10 cellular contexts compared by ENCODE assay signal in the genomic region with DNA sequence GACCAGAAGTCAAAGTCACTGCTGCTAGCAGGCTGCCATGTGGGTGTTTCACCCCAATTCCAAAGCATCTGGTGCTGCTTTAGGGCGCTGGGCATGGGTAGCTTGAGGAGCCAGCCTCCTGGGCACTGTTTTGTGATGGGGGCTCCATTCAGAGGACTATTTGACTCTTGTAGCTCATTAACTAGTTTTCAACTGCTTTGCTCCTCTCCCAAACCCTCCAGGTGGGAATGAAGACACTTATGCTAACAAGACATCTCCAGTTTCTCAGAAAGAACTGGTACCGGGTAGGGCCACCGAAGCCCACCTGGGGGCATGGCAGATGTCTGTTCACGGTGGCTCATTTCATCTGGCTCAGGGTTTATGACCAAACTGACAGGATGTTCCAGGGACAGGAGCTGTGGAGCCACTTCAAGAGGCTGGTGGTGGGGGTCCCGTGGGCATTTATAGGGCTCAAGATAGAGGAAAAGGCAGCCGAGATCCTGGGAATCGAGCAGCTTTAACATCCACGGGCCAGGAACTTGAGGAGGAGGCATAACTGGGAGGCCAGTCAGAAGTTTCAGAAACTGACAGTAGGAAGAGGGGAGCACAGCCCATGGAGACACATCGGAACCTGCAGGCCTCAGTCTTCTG. TPM values are rescaled to one million over a fixed set of nuclear protein-coding genes. Genes with fewer than 3 reads are reported as not detected.
DNase-seq lines count a peak whose midpoint lies in the region; ATAC-seq and TF ChIP-seq lines count a peak whose summit lies in the region.
"Had no signal": no experiment of that assay in that cellular context is flagged by ENCODE, and none has a peak within 500 bp of the region (broad histone marks: within the 10 kb centered on the region; RNA-seq: fewer than 3 reads in every experiment).

No MANE protein-coding gene starts in this region.

- no peak overlapping the region for H2AFZ ChIP-seq in trophoblast cell (ENCODE audit: insufficient read depth, low read length, poor library complexity)

- ATAC-seq in heart left ventricle: no peak
- no peak for ATAC-seq in Right ventricle myocardium inferior

- H3K4me1 Mint-ChIP-seq in glutamatergic neuron (ENCODE audit: low read depth, unreplicated experiment) (peaks cover 3% of the 10 kb centered on the region), endothelial cell (ENCODE audit: unreplicated experiment) (peaks cover 2% of the 10 kb centered on the region)

- no peak overlapping the region for H3K9ac ChIP-seq in trophoblast cell (ENCODE audit: low read length)

- H3K4me3 ChIP-seq in heart left ventricle (no peak overlapping the region), trophoblast cell (ENCODE audit: low read depth, low read length) (no peak overlapping the region)

- peaks cover 53% of the 10 kb centered on the region for H3K79me1 ChIP-seq in trophoblast cell (ENCODE audit: low read length)

- peak overlapping the region; percentile 42 for H2AK5ac ChIP-seq in trophoblast cell (ENCODE audit: low read length)

- H3K27me3 ChIP-seq in heart left ventricle (no peaks in the 10 kb centered on the region), trophoblast cell (ENCODE audit: insufficient read depth, low read length) (no peaks in the 10 kb centered on the region)

- H3K9me3 Mint-ChIP-seq in glutamatergic neuron (ENCODE audit: unreplicated experiment) (no peaks in the 10 kb centered on the region), endothelial cell (ENCODE audit: unreplicated experiment) (no peaks in the 10 kb centered on the region)

- peak overlapping the region; percentile 94 for H2BK5ac ChIP-seq in trophoblast cell (ENCODE audit: low read depth, low read length, poor library complexity)

- peak in 1 of 5 donors; percentile 12 for DNase-seq in heart left ventricle
- no peak for DNase-seq in Right ventricle myocardium inferior (ENCODE audit: missing footprints)
- DNase-seq in glutamatergic neuron: peak; percentile 4
- DNase-seq in trophoblast cell: no peak
- no peak for DNase-seq in endothelial cell (ENCODE audit: low spot score)
- no peak for DNase-seq in NCI-H510A (lab: John Stamatoyannopoulos, UW)
- no peak for DNase-seq in NCI-H345 treated with DMSO at 0.1 percent for 48 hours (lab: John Stamatoyannopoulos, UW; ENCODE audit: unreplicated experiment)
- no peak for DNase-seq in NCI-H526 (lab: John Stamatoyannopoulos, UW)
- DNase-seq: NCI-H1105, SW 1271 had no signal

- WGBS in heart left ventricle, 4 donors: 79 to 88% (median 81%) methylated on average over 9 of the region's 9 CpGs
- no CpG with 5 or more reads among the region's 9 CpGs for WGBS in trophoblast cell (ENCODE audit: extremely low coverage, insufficient coverage, insufficient read length)

- no peaks in the 10 kb centered on the region for H3K27me3 Mint-ChIP-seq in glutamatergic neuron (ENCODE audit: unreplicated experiment)
- peaks cover 14% of the 10 kb centered on the region for H3K27me3 Mint-ChIP-seq in endothelial cell (ENCODE audit: unreplicated experiment)

- no peak overlapping the region for H3K27ac Mint-ChIP-seq in glutamatergic neuron (ENCODE audit: unreplicated experiment)
- no peak overlapping the region for H3K27ac Mint-ChIP-seq in endothelial cell (ENCODE audit: unreplicated experiment)

- no peak for TF ChIP-seq CTCF in heart left ventricle (IDR thresholded peaks at IDR 0.05)
- no peak for TF ChIP-seq CTCF in glutamatergic neuron (IDR thresholded peaks at IDR 0.05; ENCODE audit: partially characterized antibody, unreplicated experiment)
- no peak for TF ChIP-seq CTCF in endothelial cell (IDR thresholded peaks at IDR 0.05; ENCODE audit: unreplicated experiment)

- H3K4me3 Mint-ChIP-seq in glutamatergic neuron (ENCODE audit: unreplicated experiment): no peak overlapping the region
- H3K4me3 Mint-ChIP-seq in endothelial cell (ENCODE audit: unreplicated experiment): no peak overlapping the region

- H3K27ac ChIP-seq in heart left ventricle (peak overlapping the region in 9 of 12 donors; percentile 55 to 100 (median 76)), trophoblast cell (ENCODE audit: low read depth, low read length) (peak overlapping the region; percentile 99)

- peaks cover 9% of the 10 kb centered on the region for H3K36me3 Mint-ChIP-seq in glutamatergic neuron (ENCODE audit: unreplicated experiment)
- H3K36me3 Mint-ChIP-seq in endothelial cell (ENCODE audit: low read depth, unreplicated experiment): peaks cover 35% of the 10 kb centered on the region

- H3K18ac ChIP-seq in trophoblast cell (ENCODE audit: low read length): peak overlapping the region; percentile 93

- TF ChIP-seq POLR2A in heart left ventricle (IDR thresholded peaks at IDR 0.05): no peak

- peak overlapping the region; percentile 32 for H4K12ac ChIP-seq in trophoblast cell (ENCODE audit: low read depth, low read length)

- peak overlapping the region; percentile 77 for H3K4ac ChIP-seq in trophoblast cell (ENCODE audit: low read depth, low read length)

- peaks cover 2 to 90% (median 77%) of the 10 kb centered on the region in 9 donors for H3K36me3 ChIP-seq in heart left ventricle
- peaks cover 66 to 69% of the 10 kb centered on the region in 2 experiments for H3K36me3 ChIP-seq in trophoblast cell (ENCODE audit: control insufficient read depth in 1 of 2, insufficient read depth in 2 of 2, low read length in 2 of 2)

- no peak overlapping the region for H3K4me2 ChIP-seq in trophoblast cell (ENCODE audit: low read length)

- H3K14ac ChIP-seq in trophoblast cell (ENCODE audit: low read length): peak overlapping the region; percentile 90

- peak overlapping the region; percentile 91 for H4K8ac ChIP-seq in trophoblast cell (ENCODE audit: low read depth, low read length)

- H3K9me3 ChIP-seq in heart left ventricle (no peaks in the 10 kb centered on the region), trophoblast cell (ENCODE audit: insufficient read depth, low read depth, low read length) (peaks cover 2% of the 10 kb centered on the region)

- H3K79me2 ChIP-seq in trophoblast cell (ENCODE audit: control insufficient read depth, insufficient read depth, low read length, poor library complexity): peaks cover 16% of the 10 kb centered on the region

- intact Hi-C loops in heart left ventricle (cut with DNase I) (loop anchor here in 3 of 10 donors (5.0 kb wide), 2 partner anchors 44 to 116 kb away; no protein-coding TSS in a partner anchor), Right ventricle myocardium inferior (cut with DNase I) (no loop called here)

- no peak overlapping the region for H3K23ac ChIP-seq in trophoblast cell (ENCODE audit: low read length)

- peak overlapping the region; percentile 88 for H2BK12ac ChIP-seq in trophoblast cell (ENCODE audit: low read length)

- peak overlapping the region; percentile 82 for H4K91ac ChIP-seq in trophoblast cell (ENCODE audit: low read depth, low read length)

- H3K4me1 ChIP-seq in heart left ventricle (peaks cover 8 to 99% (median 70%) of the 10 kb centered on the region in 12 donors), trophoblast cell (ENCODE audit: control insufficient read depth in 1 of 2, insufficient read depth in 2 of 2, low read length in 2 of 2) (peaks cover 38 to 54% of the 10 kb centered on the region in 2 experiments)

- H2BK120ac ChIP-seq in trophoblast cell (ENCODE audit: insufficient read depth, low read length, poor library complexity): peak overlapping the region; percentile 78

RNA-seq across cellular contexts. Expression of a gene that starts 17.7 kb away (rescaled TPM):
- total RNA-seq in heart left ventricle (100 to 1,000 TPM in 1 of 9 donors, 10 to 100 TPM in 8; 26.0 to 109 (median 50.0) TPM), Right ventricle myocardium inferior (61.9 TPM), glutamatergic neuron (ENCODE audit: unreplicated experiment) (38.1 TPM), endothelial cell (ENCODE audit: unreplicated experiment) (46.5 TPM)
- 10 to 100 TPM; 19.0 to 36.4 TPM for polyA plus RNA-seq in heart left ventricle
- polyA plus RNA-seq in trophoblast cell (2013): 83.2 and 85.9 TPM in 2 replicates
